In the genomic region with DNA sequence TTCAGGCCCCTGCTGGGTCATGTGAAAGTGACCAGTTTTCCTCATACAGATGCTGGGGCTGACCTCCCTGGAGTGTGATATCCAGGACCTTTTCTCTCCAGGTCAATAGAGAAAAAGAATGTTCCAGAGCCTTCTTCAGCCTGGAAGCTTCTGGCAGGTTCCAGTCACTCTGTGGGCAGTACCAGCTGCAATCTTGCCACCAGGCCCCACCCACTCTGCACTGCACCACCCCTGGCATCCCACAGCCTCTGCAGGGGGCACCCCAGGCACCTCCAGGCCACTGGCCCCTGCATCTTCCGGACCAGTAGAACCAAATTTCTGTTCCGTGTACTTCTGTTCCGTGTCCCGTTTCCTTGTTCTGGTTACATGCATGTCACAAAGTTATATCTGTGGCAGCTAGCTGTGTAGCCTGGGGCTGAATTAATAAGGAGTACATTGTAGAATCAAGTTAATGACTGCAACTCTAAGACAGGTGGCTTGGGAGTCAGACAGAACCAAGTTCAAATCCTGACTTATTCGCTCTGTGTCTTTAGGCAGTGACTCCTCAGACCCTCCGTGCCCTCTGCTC, we compare ENCODE assay signal across 8 cellular contexts.
DNase-seq lines count a peak whose midpoint lies in the region; ATAC-seq, FAIRE-seq and TF ChIP-seq lines count a peak whose summit lies in the region.

No MANE protein-coding gene starts in this region.

- CTCF ChIA-PET in PC-3 (lab: Charles Lee) = no interaction called here

- no peak overlapping the region for H2AFZ ChIP-seq in PC-3 (ENCODE audit: low read length)

- H3K27me3 ChIP-seq in left ventricle myocardium inferior (ENCODE audit: low read depth) = peaks cover 62% of the 10 kb centered on the region
- peaks cover 0 to 34% (median 12%) of the 10 kb centered on the region in 9 donors for H3K27me3 ChIP-seq in heart left ventricle
- H3K27me3 ChIP-seq in transverse colon = peaks cover 93% of the 10 kb centered on the region
- peaks cover 19% of the 10 kb centered on the region for H3K27me3 ChIP-seq in PC-3 (ENCODE audit: low read length)

- no peaks in the 10 kb centered on the region for H4K20me1 ChIP-seq in PC-3 (ENCODE audit: low read length)

- H3K4me1 ChIP-seq in left ventricle myocardium inferior (peaks cover 18% of the 10 kb centered on the region), heart left ventricle (peaks cover 0 to 50% (median 10%) of the 10 kb centered on the region in 12 donors), kidney (ENCODE audit: control insufficient read depth in 1 of 2, insufficient read depth in 1 of 2, low read depth in 1 of 2, low read length in 2 of 2) (peaks cover 4 to 17% of the 10 kb centered on the region in 2 donors), transverse colon (peaks cover 0 to 28% (median 14%) of the 10 kb centered on the region in 4 donors), PC-3 (ENCODE audit: insufficient read depth, low read length) (no peaks in the 10 kb centered on the region)

- FAIRE-seq in kidney (lab: Jason Lieb, UNC) = no peak

- in situ Hi-C loops in transverse colon (cut with MboI; ENCODE audit: low pct_ligation_motif_present in 1 of 4, low pct_unique_long_range_greater_than_20kb in 1 of 4, low sequenced_read_pairs in 3 of 4) = no loop called here

- H3K79me2 ChIP-seq in PC-3 (ENCODE audit: low read length) = no peaks in the 10 kb centered on the region

- H3K36me3 ChIP-seq in left ventricle myocardium inferior (no peaks in the 10 kb centered on the region), heart left ventricle (no peaks in the 10 kb centered on the region), kidney (ENCODE audit: control insufficient read depth in 1 of 2, insufficient read depth in 2 of 2, low read length in 2 of 2) (no peaks in the 10 kb centered on the region), transverse colon (no peaks in the 10 kb centered on the region), PC-3 (ENCODE audit: low read depth, low read length) (no peaks in the 10 kb centered on the region)

- H3K4me2 ChIP-seq in PC-3 (ENCODE audit: low read length) = no peak overlapping the region

- no peak for DNase-seq in left ventricle myocardium inferior
- DNase-seq in heart left ventricle = no peak
- DNase-seq in activated T-cell treated with anti-CD3 and anti-CD28 coated beads, Interleukin-2, amount 50 U/mL, for 24 hours = no peak
- DNase-seq in kidney = peak; percentile 88
- DNase-seq in transverse colon = no peak
- no peak for DNase-seq in PC-3

- H3K4me3 ChIP-seq in left ventricle myocardium inferior = peak overlapping the region; percentile 71
- H3K4me3 ChIP-seq in heart left ventricle = peak overlapping the region in 2 of 12 donors; percentile 64 to 86
- H3K4me3 ChIP-seq in kidney (ENCODE audit: low read length in 2 of 2) = peak overlapping the region in 1 of 2 donors; percentile 32
- H3K4me3 ChIP-seq in transverse colon = peak overlapping the region in 1 of 4 donors; percentile 58
- H3K4me3 ChIP-seq in PC-3 (ENCODE audit: low read length) = no peak overlapping the region

- H3K27ac ChIP-seq in left ventricle myocardium inferior (replicated peaks) (no peak overlapping the region), heart left ventricle (peak overlapping the region in 1 of 12 donors; percentile 84), kidney (ENCODE audit: low read depth in 2 of 2, low read length in 2 of 2) (peak overlapping the region; percentile 93 to 98), transverse colon (peak overlapping the region; percentile 74 to 85 (median 80)), PC-3 (ENCODE audit: low read length) (no peak overlapping the region)

- no peak for TF ChIP-seq EP300 in transverse colon (IDR thresholded peaks at IDR 0.05; ENCODE audit: low read depth)

- H3K27ac Mint-ChIP-seq in activated T-cell treated with anti-CD3 and anti-CD28 coated beads, Interleukin-2, amount 50 U/mL, for 24 hours = peak overlapping the region; percentile 88

- H3K36me3 Mint-ChIP-seq in activated T-cell treated with anti-CD3 and anti-CD28 coated beads, Interleukin-2, amount 50 U/mL, for 24 hours (ENCODE audit: low read depth) = no peaks in the 10 kb centered on the region

- 85 to 90% (median 88%) methylated on average over 6 of the region's 6 CpGs for WGBS in heart left ventricle, 4 donors
- WGBS in transverse colon (ENCODE audit: low coverage in 1 of 2), 2 donors = 68% methylated on average over 6 of the region's 6 CpGs; no CpG with 5 or more reads in 1 of the 2 donors

- H3K9me2 ChIP-seq in PC-3 (replicated peaks; ENCODE audit: low read length) = no peaks in the 10 kb centered on the region

- no peaks in the 10 kb centered on the region for H3K9me3 ChIP-seq in left ventricle myocardium inferior (replicated peaks)
- no peaks in the 10 kb centered on the region for H3K9me3 ChIP-seq in heart left ventricle
- no peaks in the 10 kb centered on the region for H3K9me3 ChIP-seq in kidney (ENCODE audit: control insufficient read depth in 1 of 2, low read length in 2 of 2)
- H3K9me3 ChIP-seq in transverse colon = no peaks in the 10 kb centered on the region
- H3K9me3 ChIP-seq in PC-3 (ENCODE audit: low read length) = no peaks in the 10 kb centered on the region

- TF ChIP-seq CTCF in left ventricle myocardium inferior (IDR thresholded peaks at IDR 0.05; ENCODE audit: borderline replicate concordance) (no peak), heart left ventricle (IDR thresholded peaks at IDR 0.05) (no peak), kidney (IDR thresholded peaks at IDR 0.05; ENCODE audit: borderline replicate concordance, extremely low read depth, insufficient read depth) (no peak), transverse colon (IDR thresholded peaks at IDR 0.05) (no peak), PC-3 (conservative IDR thresholded peaks at IDR 0.05; ENCODE audit: low read depth, low read length) (no peak)

- peak overlapping the region; percentile 71 for H3K4me3 Mint-ChIP-seq in activated T-cell treated with anti-CD3 and anti-CD28 coated beads, Interleukin-2, amount 50 U/mL, for 24 hours

- no peaks in the 10 kb centered on the region for H3F3A ChIP-seq in PC-3 (ENCODE audit: low read length, unreplicated experiment)

- POLR2A ChIA-PET in PC-3 (lab: Charles Lee; ENCODE audit: unreplicated experiment) = no interaction called here

- ATAC-seq in heart left ventricle (no peak), HG03039 (IDR thresholded peaks at IDR 0.05; ENCODE audit: unreplicated experiment) (no peak), GM18909 (IDR thresholded peaks at IDR 0.05; ENCODE audit: poor library complexity, unreplicated experiment) (no peak), PC-3 (no peak)

- peak overlapping the region; percentile 27 to 67 for H3K9ac ChIP-seq in kidney (ENCODE audit: low read length in 2 of 2)
- no peak overlapping the region for H3K9ac ChIP-seq in PC-3 (ENCODE audit: low read length)

- no peaks in the 10 kb centered on the region for H3K9me3 Mint-ChIP-seq in activated T-cell treated with anti-CD3 and anti-CD28 coated beads, Interleukin-2, amount 50 U/mL, for 24 hours

- TF ChIP-seq POLR2A in heart left ventricle (IDR thresholded peaks at IDR 0.05) (no peak), transverse colon (IDR thresholded peaks at IDR 0.05) (no peak)

- H3K4me1 Mint-ChIP-seq in activated T-cell treated with anti-CD3 and anti-CD28 coated beads, Interleukin-2, amount 50 U/mL, for 24 hours (ENCODE audit: low read depth) = peaks cover 42% of the 10 kb centered on the region

- H3K27me3 Mint-ChIP-seq in activated T-cell treated with anti-CD3 and anti-CD28 coated beads, Interleukin-2, amount 50 U/mL, for 24 hours = no peaks in the 10 kb centered on the region

- intact Hi-C loops in left ventricle myocardium inferior (cut with micrococcal nuclease) (no loop called here), heart left ventricle (cut with DNase I) (loop anchor here in 2 of 10 donors (5.0 kb wide), 2 partner anchors 41 to 56 kb away; no protein-coding TSS in a partner anchor), kidney (cut with DNase I) (no loop called here), transverse colon (cut with DNase I; ENCODE audit: low total_unique reads) (no loop called here), PC-3 (cut with micrococcal nuclease) (no loop called here)

- BruUV-seq in PC-3 (replicated peaks; lab: Mats Ljungman, UMichigan) = no TSS peak

Comparison
In these comparisons a context has a peak if more than half of its experiments do, and no peak if none do; other contexts are left out.
1. H3K27ac ChIP-seq: peak in kidney (2 of 2) and transverse colon (4 of 4); none in left ventricle myocardium inferior (single experiment) and PC-3 (single experiment).